Comparison of ENCODE assay signal across 1 cellular context in genomic region chr19:46471778-46472543, GRCh38.
TF ChIP-seq lines count a peak whose summit lies in the region.

No MANE protein-coding gene starts in this region.

TF ChIP-seq in K562, 482 proteins besides CTCF, POLR2A, EP300 and RAD21 (continued from another document):
- TF ChIP-seq BRD9 (IDR thresholded peaks at IDR 0.05; ENCODE audit: low read depth, partially characterized antibody) (no peak), ZNF324 (CRISPR knock-in tag; IDR thresholded peaks at IDR 0.05) (no peak), TFAM (CRISPR knock-in tag; conservative IDR thresholded peaks at IDR 0.05) (no peak), ZNF75A (CRISPR knock-in tag; IDR thresholded peaks at IDR 0.05) (no peak), CXXC5 (CRISPR knock-in tag; IDR thresholded peaks at IDR 0.05) (no peak), HEY1 (CRISPR knock-in tag; IDR thresholded peaks at IDR 0.05; ENCODE audit: borderline replicate concordance) (no peak), CREB5 (CRISPR knock-in tag; IDR thresholded peaks at IDR 0.05) (no peak), ZNF41 (CRISPR knock-in tag; conservative IDR thresholded peaks at IDR 0.05) (no peak), TCF7 (IDR thresholded peaks at IDR 0.05; ENCODE audit: borderline replicate concordance) (no peak), SFPQ (IDR thresholded peaks at IDR 0.05; ENCODE audit: low read depth, low read length) (no peak), TEAD2 (tag; IDR thresholded peaks at IDR 0.05) (no peak), NFYB (IDR thresholded peaks at IDR 0.05; ENCODE audit: extremely low read depth, insufficient read length) (peak; percentile 10), TCFL5 (CRISPR knock-in tag; conservative IDR thresholded peaks at IDR 0.05) (no peak), MLLT1 (IDR thresholded peaks at IDR 0.05) (no peak), SRSF1 (IDR thresholded peaks at IDR 0.05; ENCODE audit: low read depth, low read length) (no peak), ZBTB33 (CRISPR knock-in tag; IDR thresholded peaks at IDR 0.05) (peak; percentile 31; the same call in 1 of the 2 replicates), RBM15 (IDR thresholded peaks at IDR 0.05; ENCODE audit: insufficient read depth, low read length) (no peak), CREBBP (IDR thresholded peaks at IDR 0.05; ENCODE audit: low read depth, low read length) (no peak), TEAD1 (CRISPR knock-in tag; IDR thresholded peaks at IDR 0.05) (no peak), MGA (IDR thresholded peaks at IDR 0.05) (peak; percentile 41; the same call in 1 of the 2 replicates), SNIP1 (IDR thresholded peaks at IDR 0.05; ENCODE audit: low read depth) (no peak), ZSCAN29 (IDR thresholded peaks at IDR 0.05) (no peak), MAFK (IDR thresholded peaks at IDR 0.05; ENCODE audit: low read length) (no peak), ZZZ3 (IDR thresholded peaks at IDR 0.05) (no peak), CBX1 (IDR thresholded peaks at IDR 0.05; ENCODE audit: low read depth) (no peak), RAD51 (IDR thresholded peaks at IDR 0.05; ENCODE audit: borderline replicate concordance, low read depth) (peak; percentile 47; the same call in 1 of the 2 replicates), MYC (IDR thresholded peaks at IDR 0.05; ENCODE audit: low read depth, low read length) (no peak), MYC (CRISPR knock-in tag; IDR thresholded peaks at IDR 0.05; ENCODE audit: borderline replicate concordance, low read depth) (no peak), ZNF431 (CRISPR knock-in tag; IDR thresholded peaks at IDR 0.05) (0 out of 2 replicates have a peak, but pooled peaks have one; percentile 24), TSC22D4 (tag; IDR thresholded peaks at IDR 0.05) (no peak)
